ENCODE assay signal across 27 cellular contexts in the genomic region with DNA sequence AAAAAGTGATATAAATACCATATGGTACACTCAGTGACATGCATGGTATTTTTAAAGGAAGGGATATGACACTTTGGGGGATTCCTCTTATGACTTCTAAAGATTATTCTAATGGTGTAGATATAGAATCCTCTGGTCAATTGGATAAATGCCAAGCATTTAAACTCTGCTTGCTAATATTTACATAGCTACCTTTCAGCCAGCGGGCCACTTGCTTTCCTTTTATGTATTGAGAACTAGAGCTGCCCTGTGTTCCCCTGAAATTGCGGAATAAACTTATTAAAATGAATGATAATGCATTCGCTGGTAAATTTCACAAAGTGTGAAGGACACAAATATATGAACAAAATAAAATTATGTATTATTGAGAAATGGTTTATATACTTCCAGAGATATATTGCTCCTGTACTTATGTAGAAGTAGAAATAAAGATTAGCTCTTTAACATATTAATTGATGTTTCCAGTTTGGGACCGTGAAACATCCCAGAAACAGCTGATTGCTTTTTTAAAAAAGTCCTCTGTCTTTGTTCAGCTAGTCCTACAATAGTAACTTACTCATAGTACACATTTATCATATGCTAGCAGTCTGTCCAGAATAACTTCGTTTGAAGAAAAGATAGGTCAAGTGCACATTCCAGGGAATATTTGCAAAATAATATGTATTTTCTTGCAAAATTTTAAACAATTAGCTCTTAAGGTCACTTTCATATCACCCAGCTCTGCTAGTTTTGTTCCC. TPM values are rescaled to one million over a fixed set of nuclear protein-coding genes. Genes with fewer than 3 reads are reported as not detected.
A peak's percentile ranks its signal among the peaks of the same experiment; 100 is the strongest.
DNase-seq lines count a peak whose midpoint lies in the region; ATAC-seq and TF ChIP-seq lines count a peak whose summit lies in the region.
"Had no signal": no experiment of that assay in that cellular context is flagged by ENCODE, and none has a peak within 500 bp of the region (broad histone marks: within the 10 kb centered on the region; RNA-seq: fewer than 3 reads in every experiment).

No MANE protein-coding gene starts in this region.

- TF ChIP-seq CTCF in CD14-positive monocyte (IDR thresholded peaks at IDR 0.05) (no peak), body of pancreas (IDR thresholded peaks at IDR 0.05) (no peak), GM10266 (IDR thresholded peaks at IDR 0.05; ENCODE audit: control insufficient read depth, insufficient read depth, low read depth, missing control alignments) (no peak)

- no peaks in the 10 kb centered on the region for H3K9me3 ChIP-seq in body of pancreas
- H3K9me3 ChIP-seq: heart left ventricle had no signal

- H3K9me3 Mint-ChIP-seq in CD14-positive monocyte = peaks cover 0 to 14% (median 3%) of the 10 kb centered on the region in 7 donors
- H3K9me3 Mint-ChIP-seq: activated CD4-positive, alpha-beta memory T cell treated with anti-CD3 and anti-CD28 coated beads for 36 hours; activated naive CD8-positive, alpha-beta T cell treated with anti-CD3 and anti-CD28 coated beads for 36 hours; memory B cell; naive B cell; stimulated activated memory B cell treated with anti-CD40 and anti-IgM and Interleukin-4, amounts not matched to agents 10 μg/mL and 1 μg/mL and 100 μg/mL, for 72 hours had no signal

- peak overlapping the region in 5 of 7 donors; percentile 19 to 88 (median 57) for H3K27ac Mint-ChIP-seq in CD14-positive monocyte
- H3K27ac Mint-ChIP-seq: activated CD4-positive, alpha-beta memory T cell treated with anti-CD3 and anti-CD28 coated beads for 36 hours; activated naive CD8-positive, alpha-beta T cell treated with anti-CD3 and anti-CD28 coated beads for 36 hours; CD4-positive, alpha-beta memory T cell; memory B cell; naive B cell; stimulated activated memory B cell treated with anti-CD40 and anti-IgM and Interleukin-4, amounts not matched to agents 10 μg/mL and 1 μg/mL and 100 μg/mL, for 72 hours had no signal

- TF ChIP-seq POLR2A in body of pancreas (IDR thresholded peaks at IDR 0.05) = no peak

- no peak overlapping the region for H3K4me3 Mint-ChIP-seq in CD14-positive monocyte
- H3K4me3 Mint-ChIP-seq: activated CD4-positive, alpha-beta memory T cell treated with anti-CD3 and anti-CD28 coated beads for 36 hours; activated naive CD8-positive, alpha-beta T cell treated with anti-CD3 and anti-CD28 coated beads for 36 hours; CD4-positive, alpha-beta memory T cell; memory B cell; naive B cell; stimulated activated memory B cell treated with anti-CD40 and anti-IgM and Interleukin-4, amounts not matched to agents 10 μg/mL and 1 μg/mL and 100 μg/mL, for 72 hours had no signal

- H3K4me1 ChIP-seq in body of pancreas = peaks cover 8% of the 10 kb centered on the region

- DNase-seq in CD14-positive monocyte (ENCODE audit: low spot score) (no peak), NCI-H1105 (lab: John Stamatoyannopoulos, UW) (peak; percentile 18), NCI-H510A (lab: John Stamatoyannopoulos, UW) (peak; percentile 65), body of pancreas (peak in 3 of 4 donors; percentile 10 to 48 (median 20)), GM10266 (ENCODE audit: extremely low spot score) (no peak)
- no peak for DNase-seq in activated effector memory CD4-positive, alpha-beta T cell treated with anti-CD3 and anti-CD28 coated beads, Interleukin-2, amount 50 U/mL, for 16 hours
- DNase-seq: activated CD4-positive, alpha-beta memory T cell treated with anti-CD3 and anti-CD28 coated beads for 36 hours; activated naive CD8-positive, alpha-beta T cell treated with anti-CD3 and anti-CD28 coated beads for 36 hours; CD4-positive, alpha-beta memory T cell; DMS79; GF-D8; H7; heart left ventricle; Karpas-422; naive B cell; NCI-H2107; nucleus accumbens; OCI-M1; retina; stimulated activated CD4-positive, alpha-beta T cell treated with anti-CD3 and anti-CD28 coated beads, Interleukin-4, amount 100 ng/mL, for 1 hour; T1000 had no signal

- ATAC-seq in body of pancreas = no peak
- ATAC-seq in GM21717 (IDR thresholded peaks at IDR 0.05; ENCODE audit: unreplicated experiment) = no peak
- no peak for ATAC-seq in HG02870 (IDR thresholded peaks at IDR 0.05; ENCODE audit: unreplicated experiment)
- ATAC-seq: heart left ventricle; Right ventricle myocardium inferior; stimulated activated memory B cell treated with anti-CD40 and anti-IgM and Interleukin-4, amounts not matched to agents 10 μg/mL and 1 μg/mL and 100 μg/mL, for 72 hours had no signal

- H3K36me3 Mint-ChIP-seq in CD14-positive monocyte = peaks cover 3 to 4% of the 10 kb centered on the region in 2 donors
- H3K36me3 Mint-ChIP-seq: activated CD4-positive, alpha-beta memory T cell treated with anti-CD3 and anti-CD28 coated beads for 36 hours; activated naive CD8-positive, alpha-beta T cell treated with anti-CD3 and anti-CD28 coated beads for 36 hours; CD4-positive, alpha-beta memory T cell; memory B cell; naive B cell; stimulated activated memory B cell treated with anti-CD40 and anti-IgM and Interleukin-4, amounts not matched to agents 10 μg/mL and 1 μg/mL and 100 μg/mL, for 72 hours had no signal

- H3K4me1 Mint-ChIP-seq in CD14-positive monocyte = peaks cover 32% of the 10 kb centered on the region
- H3K4me1 Mint-ChIP-seq: activated naive CD8-positive, alpha-beta T cell treated with anti-CD3 and anti-CD28 coated beads for 36 hours; CD4-positive, alpha-beta memory T cell; memory B cell had no signal

- H3K27me3 ChIP-seq in body of pancreas = no peaks in the 10 kb centered on the region
- H3K27me3 ChIP-seq: heart left ventricle had no signal

- no peak overlapping the region for H3K27ac ChIP-seq in body of pancreas

- H3K4me3 ChIP-seq in body of pancreas = no peak overlapping the region
- H3K4me3 ChIP-seq: heart left ventricle had no signal

- WGBS in body of pancreas, 2 donors = 25 to 32% methylated on average over 5 of the region's 5 CpGs

- no peaks in the 10 kb centered on the region for H3K36me3 ChIP-seq in body of pancreas (replicated peaks in 1 of 2; ENCODE audit: insufficient read depth in 1 of 2, low read depth in 2 of 2)
- H3K36me3 ChIP-seq: heart left ventricle had no signal

- intact Hi-C loops in CD14-positive monocyte (cut with micrococcal nuclease) (loop anchor here (10.0 kb wide), 4 partner anchors 65 to 145 kb away; a partner anchor contains a TSS), body of pancreas (cut with DNase I) (no loop called here)

- peaks cover 0 to 3% (median 0%) of the 10 kb centered on the region in 3 donors for H3K27me3 Mint-ChIP-seq in CD14-positive monocyte (ENCODE audit: low read depth in 3 of 3)

RNA-seq across cellular contexts. Expression of a gene that starts 40.1 kb away (rescaled TPM):
- polyA plus RNA-seq in CD14-positive monocyte = not detected
- total RNA-seq in body of pancreas = not detected
- total RNA-seq: A172; activated CD4-positive, alpha-beta memory T cell treated with anti-CD3 and anti-CD28 coated beads for 36 hours; activated naive CD8-positive, alpha-beta T cell treated with anti-CD3 and anti-CD28 coated beads for 36 hours; CD4-positive, alpha-beta memory T cell; H7; heart left ventricle had no signal
- polyA plus RNA-seq: CD4-positive, alpha-beta memory T cell had no signal

Comparison
In these comparisons a context has a peak if more than half of its experiments do, and no peak if none do; other contexts are left out.
1. DNase-seq: peak in NCI-H1105 (single experiment), NCI-H510A (single experiment) and body of pancreas (3 of 4); none in CD14-positive monocyte (single experiment), GM10266 (single experiment) and activated effector memory CD4-positive, alpha-beta T cell treated with anti-CD3 and anti-CD28 coated beads, Interleukin-2, amount 50 U/mL, for 16 hours (single experiment).